22 cellular contexts compared by ENCODE assay signal in the genomic region with DNA sequence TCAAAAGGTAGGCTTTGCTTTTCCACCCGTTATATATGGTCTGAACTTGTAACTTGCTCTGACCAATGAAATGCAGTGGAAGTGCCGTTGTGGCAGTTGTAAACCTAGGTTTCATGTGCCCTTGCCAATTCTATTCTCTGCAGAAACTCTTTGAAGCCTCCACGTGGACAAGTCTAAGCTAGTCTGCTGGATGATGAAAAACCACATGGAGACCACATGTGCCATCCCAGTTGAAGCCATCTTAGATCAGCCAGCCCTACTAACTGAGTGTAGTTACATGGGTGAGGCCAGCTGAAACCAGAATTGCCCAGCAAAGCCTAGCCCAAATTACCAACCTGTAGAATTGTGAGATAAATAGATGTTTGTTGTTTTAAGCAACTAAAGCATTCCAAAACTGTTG.
"Had no signal": no experiment of that assay in that cellular context is flagged by ENCODE, and none has a peak within 500 bp of the region (broad histone marks: within the 10 kb centered on the region; RNA-seq: fewer than 3 reads in every experiment).

No MANE protein-coding gene starts in this region.

- H3K9ac ChIP-seq: neural progenitor cell had no signal

- H3K4me3 ChIP-seq: coronary artery, gastrocnemius medialis, heart right ventricle, ovary, smooth muscle cell, suprapubic skin, thyroid gland had no signal

- H2AFZ ChIP-seq: neural progenitor cell had no signal

- H3K9me3 ChIP-seq: gastrocnemius medialis, heart right ventricle, ovary, suprapubic skin, thyroid gland had no signal

- H3K36me3 Mint-ChIP-seq: natural killer cell treated with Interleukin-12 subunit alpha and Interleukin-12 subunit beta and Interleukin-15 and Interleukin-18, amount 100 ng/mL, for 72 hours; neural progenitor cell; type B pancreatic cell had no signal

- H3K9me3 Mint-ChIP-seq: type B pancreatic cell had no signal

- FAIRE-seq: endothelial cell of umbilical vein, islet of Langerhans, urothelium cell line had no signal

- ATAC-seq: gastrocnemius medialis; heart right ventricle; natural killer cell treated with Interleukin-12 subunit alpha and Interleukin-12 subunit beta and Interleukin-15 and Interleukin-18, amount 100 ng/mL, for 72 hours; right cardiac atrium had no signal

- H3K27ac ChIP-seq: coronary artery, gastrocnemius medialis, heart right ventricle, neural progenitor cell, ovary, suprapubic skin, thyroid gland had no signal

- H3K4me3 Mint-ChIP-seq: mesothelial cell of epicardium; natural killer cell treated with Interleukin-12 subunit alpha and Interleukin-12 subunit beta and Interleukin-15 and Interleukin-18, amount 100 ng/mL, for 72 hours; neural progenitor cell; type B pancreatic cell had no signal

- H3K4me2 ChIP-seq: neural progenitor cell, smooth muscle cell had no signal

- H3K27ac Mint-ChIP-seq: endodermal cell; mesothelial cell of epicardium; natural killer cell treated with Interleukin-12 subunit alpha and Interleukin-12 subunit beta and Interleukin-15 and Interleukin-18, amount 100 ng/mL, for 72 hours; type B pancreatic cell had no signal

- H3K27me3 ChIP-seq: gastrocnemius medialis, heart right ventricle, neural progenitor cell, ovary, suprapubic skin, thyroid gland had no signal

- H3K36me3 ChIP-seq: gastrocnemius medialis, heart right ventricle, neural progenitor cell, ovary, suprapubic skin, thyroid gland had no signal

- DNase-seq: effector CD4-positive, alpha-beta T cell; endodermal cell; gastrocnemius medialis; heart right ventricle; hypothalamus; kidney glomerular epithelial cell; nucleus accumbens; ovary; right cardiac atrium; stimulated activated CD4-positive, alpha-beta T cell treated with anti-CD3 and anti-CD28 coated beads, Interleukin-2, amount 100 ng/mL, for 48 hours; stimulated activated naive CD4-positive, alpha-beta T cell treated with Interleukin-2 at 50 U/mL for 16 hours; thyroid gland had no signal

- H3K4me1 ChIP-seq: gastrocnemius medialis, heart right ventricle, neural progenitor cell, suprapubic skin, thyroid gland had no signal

- H3K4me1 Mint-ChIP-seq: mesothelial cell of epicardium had no signal

- H3K27me3 Mint-ChIP-seq: type B pancreatic cell had no signal
